3 cellular contexts compared by ENCODE assay signal in the genomic region with DNA sequence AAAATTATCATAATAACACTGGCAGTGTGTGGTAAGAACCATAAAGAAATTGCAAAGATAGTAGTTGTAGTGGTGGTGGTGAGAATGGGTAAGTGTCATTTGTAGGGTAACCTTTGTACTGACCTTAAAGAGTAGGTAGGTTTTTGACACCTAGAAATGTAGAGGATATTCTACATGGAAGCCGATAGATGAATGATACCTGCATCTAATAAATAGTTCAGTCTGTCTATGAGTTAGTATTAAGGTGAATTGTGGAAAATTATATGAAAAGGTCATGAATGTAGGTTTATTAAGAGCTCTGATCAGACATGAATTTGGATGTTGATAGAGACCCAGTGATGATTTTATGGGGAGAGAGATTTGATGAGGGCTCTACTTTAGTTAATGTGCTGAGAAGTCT.
"Had no signal": no experiment of that assay in that cellular context is flagged by ENCODE, and none has a peak within 500 bp of the region (broad histone marks: within the 10 kb centered on the region; RNA-seq: fewer than 3 reads in every experiment).

No MANE protein-coding gene starts in this region.

- H3K4me3 ChIP-seq: GM12878 had no signal

- DNase-seq: GDM1, GF-D8 had no signal
